1 cellular context compared by ENCODE assay signal in genomic region chr2:229714736-229715541, GRCh38.
TF ChIP-seq lines count a peak whose summit lies in the region.

No MANE protein-coding gene starts in this region.

TF ChIP-seq in HepG2, 621 proteins besides CTCF, POLR2A, EP300 and RAD21 (continued from another document and continues in another):
- TF ChIP-seq SOX5 (CRISPR knock-in tag; IDR thresholded peaks at IDR 0.05; ENCODE audit: borderline replicate concordance) (0 out of 2 replicates have a peak, but pooled peaks have one; percentile 29), ZNF136 (CRISPR knock-in tag; IDR thresholded peaks at IDR 0.05; ENCODE audit: low read depth) (no peak), REL (CRISPR knock-in tag; conservative IDR thresholded peaks at IDR 0.05) (no peak), ZNF788 (CRISPR knock-in tag; IDR thresholded peaks at IDR 0.05; ENCODE audit: borderline replicate concordance) (peak; percentile 35; the same call in 1 of the 2 replicates), JUNB (CRISPR knock-in tag; IDR thresholded peaks at IDR 0.05; ENCODE audit: borderline replicate concordance) (no peak), ZNF253 (CRISPR knock-in tag; IDR thresholded peaks at IDR 0.05; ENCODE audit: borderline replicate concordance) (no peak), THRA (CRISPR knock-in tag; IDR thresholded peaks at IDR 0.05; ENCODE audit: borderline replicate concordance) (0 out of 2 replicates have a peak, but pooled peaks have one; percentile 54), HCFC1 (IDR thresholded peaks at IDR 0.05; ENCODE audit: low read depth, low read length) (no peak), ZNF557 (CRISPR knock-in tag; IDR thresholded peaks at IDR 0.05) (no peak), TEF (CRISPR knock-in tag; IDR thresholded peaks at IDR 0.05) (peak; percentile 29; the same call in 1 of the 2 replicates), FLYWCH1 (CRISPR knock-in tag; IDR thresholded peaks at IDR 0.05) (no peak), ZXDC (CRISPR knock-in tag; IDR thresholded peaks at IDR 0.05) (0 out of 2 replicates have a peak, but pooled peaks have one; percentile 70), BHLHE40 (IDR thresholded peaks at IDR 0.05; ENCODE audit: low read length) (no peak), JUN (CRISPR knock-in tag; IDR thresholded peaks at IDR 0.05) (no peak), HHEX (CRISPR knock-in tag; IDR thresholded peaks at IDR 0.05) (no peak), NRL (CRISPR knock-in tag; IDR thresholded peaks at IDR 0.05; ENCODE audit: borderline replicate concordance) (0 out of 2 replicates have a peak, but pooled peaks have one; percentile 37), ELF3 (CRISPR knock-in tag; IDR thresholded peaks at IDR 0.05) (peak; percentile 45; the same call in 1 of the 2 replicates), DNMT1 (CRISPR knock-in tag; IDR thresholded peaks at IDR 0.05) (no peak), FOXK1 (CRISPR knock-in tag; IDR thresholded peaks at IDR 0.05; ENCODE audit: borderline replicate concordance, low read depth) (peak; percentile 32; the same call in 1 of the 2 replicates), GPN1 (CRISPR knock-in tag; IDR thresholded peaks at IDR 0.05; ENCODE audit: borderline replicate concordance) (0 out of 2 replicates have a peak, but pooled peaks have one; percentile 79), AGO1 (IDR thresholded peaks at IDR 0.05; ENCODE audit: low read depth, low read length, poor library complexity, severe bottlenecking) (no peak), ZNF44 (CRISPR knock-in tag; IDR thresholded peaks at IDR 0.05) (no peak), MIXL1 (CRISPR knock-in tag; IDR thresholded peaks at IDR 0.05) (no peak), GABPA (IDR thresholded peaks at IDR 0.05; ENCODE audit: low read depth, low read length) (no peak), GABPA (CRISPR knock-in tag; IDR thresholded peaks at IDR 0.05; ENCODE audit: low read depth) (no peak), ZNF720 (CRISPR knock-in tag; IDR thresholded peaks at IDR 0.05) (no peak), SKI (IDR thresholded peaks at IDR 0.05; ENCODE audit: partially characterized antibody) (no peak), EHMT2 (IDR thresholded peaks at IDR 0.05; ENCODE audit: borderline replicate concordance, low read depth, low read length) (peak; percentile 91), TEAD3 (CRISPR knock-in tag; optimal IDR thresholded peaks at IDR 0.05; ENCODE audit: borderline replicate concordance) (peak; percentile 19), SP4 (CRISPR knock-in tag; IDR thresholded peaks at IDR 0.05) (no peak), GATAD1 (CRISPR knock-in tag; IDR thresholded peaks at IDR 0.05) (peak; percentile 50; the same call in 1 of the 2 replicates), ZSCAN9 (CRISPR knock-in tag; IDR thresholded peaks at IDR 0.05; ENCODE audit: borderline replicate concordance) (peak; percentile 70; the same call in 1 of the 2 replicates), YY1 (IDR thresholded peaks at IDR 0.05; ENCODE audit: insufficient read depth, insufficient replicate concordance, low read depth, low read length) (no peak), HMGA1 (CRISPR knock-in tag; conservative IDR thresholded peaks at IDR 0.05) (no peak), ETV5 (CRISPR knock-in tag; IDR thresholded peaks at IDR 0.05; ENCODE audit: borderline replicate concordance) (no peak; the same call in 1 of the 2 replicates), TERF1 (CRISPR knock-in tag; IDR thresholded peaks at IDR 0.05) (no peak), SMARCE1 (IDR thresholded peaks at IDR 0.05; ENCODE audit: borderline replicate concordance) (no peak), CHD2 (IDR thresholded peaks at IDR 0.05; ENCODE audit: low read depth, low read length) (no peak), FOXO1 (CRISPR knock-in tag; IDR thresholded peaks at IDR 0.05) (peak; percentile 38; the same call in 1 of the 2 replicates), THYN1 (CRISPR knock-in tag; IDR thresholded peaks at IDR 0.05; ENCODE audit: borderline replicate concordance, low read depth) (no peak), ZNF549 (CRISPR knock-in tag; IDR thresholded peaks at IDR 0.05) (no peak), ZNF780A (CRISPR knock-in tag; IDR thresholded peaks at IDR 0.05) (0 out of 2 replicates have a peak, but pooled peaks have one; percentile 63)
- TF ChIP-seq, protein P1, sequence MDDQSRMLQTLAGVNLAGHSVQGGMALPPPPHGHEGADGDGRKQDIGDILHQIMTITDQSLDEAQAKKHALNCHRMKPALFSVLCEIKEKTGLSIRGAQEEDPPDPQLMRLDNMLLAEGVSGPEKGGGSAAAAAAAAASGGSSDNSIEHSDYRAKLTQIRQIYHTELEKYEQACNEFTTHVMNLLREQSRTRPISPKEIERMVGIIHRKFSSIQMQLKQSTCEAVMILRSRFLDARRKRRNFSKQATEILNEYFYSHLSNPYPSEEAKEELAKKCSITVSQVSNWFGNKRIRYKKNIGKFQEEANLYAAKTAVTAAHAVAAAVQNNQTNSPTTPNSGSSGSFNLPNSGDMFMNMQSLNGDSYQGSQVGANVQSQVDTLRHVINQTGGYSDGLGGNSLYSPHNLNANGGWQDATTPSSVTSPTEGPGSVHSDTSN (CRISPR knock-in tag; IDR thresholded peaks at IDR 0.05; ENCODE audit: borderline replicate concordance): no peak
- TF ChIP-seq, protein P2, sequence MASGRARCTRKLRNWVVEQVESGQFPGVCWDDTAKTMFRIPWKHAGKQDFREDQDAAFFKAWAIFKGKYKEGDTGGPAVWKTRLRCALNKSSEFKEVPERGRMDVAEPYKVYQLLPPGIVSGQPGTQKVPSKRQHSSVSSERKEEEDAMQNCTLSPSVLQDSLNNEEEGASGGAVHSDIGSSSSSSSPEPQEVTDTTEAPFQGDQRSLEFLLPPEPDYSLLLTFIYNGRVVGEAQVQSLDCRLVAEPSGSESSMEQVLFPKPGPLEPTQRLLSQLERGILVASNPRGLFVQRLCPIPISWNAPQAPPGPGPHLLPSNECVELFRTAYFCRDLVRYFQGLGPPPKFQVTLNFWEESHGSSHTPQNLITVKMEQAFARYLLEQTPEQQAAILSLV (CRISPR knock-in tag; IDR thresholded peaks at IDR 0.05; ENCODE audit: borderline replicate concordance): peak; percentile 49; the same call in 1 of the 2 replicates
- TF ChIP-seq, protein P3, sequence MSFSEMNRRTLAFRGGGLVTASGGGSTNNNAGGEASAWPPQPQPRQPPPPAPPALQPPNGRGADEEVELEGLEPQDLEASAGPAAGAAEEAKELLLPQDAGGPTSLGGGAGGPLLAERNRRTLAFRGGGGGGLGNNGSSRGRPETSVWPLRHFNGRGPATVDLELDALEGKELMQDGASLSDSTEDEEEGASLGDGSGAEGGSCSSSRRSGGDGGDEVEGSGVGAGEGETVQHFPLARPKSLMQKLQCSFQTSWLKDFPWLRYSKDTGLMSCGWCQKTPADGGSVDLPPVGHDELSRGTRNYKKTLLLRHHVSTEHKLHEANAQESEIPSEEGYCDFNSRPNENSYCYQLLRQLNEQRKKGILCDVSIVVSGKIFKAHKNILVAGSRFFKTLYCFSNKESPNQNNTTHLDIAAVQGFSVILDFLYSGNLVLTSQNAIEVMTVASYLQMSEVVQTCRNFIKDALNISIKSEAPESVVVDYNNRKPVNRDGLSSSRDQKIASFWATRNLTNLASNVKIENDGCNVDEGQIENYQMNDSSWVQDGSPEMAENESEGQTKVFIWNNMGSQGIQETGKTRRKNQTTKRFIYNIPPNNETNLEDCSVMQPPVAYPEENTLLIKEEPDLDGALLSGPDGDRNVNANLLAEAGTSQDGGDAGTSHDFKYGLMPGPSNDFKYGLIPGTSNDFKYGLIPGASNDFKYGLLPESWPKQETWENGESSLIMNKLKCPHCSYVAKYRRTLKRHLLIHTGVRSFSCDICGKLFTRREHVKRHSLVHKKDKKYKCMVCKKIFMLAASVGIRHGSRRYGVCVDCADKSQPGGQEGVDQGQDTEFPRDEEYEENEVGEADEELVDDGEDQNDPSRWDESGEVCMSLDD (CRISPR knock-in tag; IDR thresholded peaks at IDR 0.05; ENCODE audit: borderline replicate concordance): no peak
- TF ChIP-seq, protein P4, sequence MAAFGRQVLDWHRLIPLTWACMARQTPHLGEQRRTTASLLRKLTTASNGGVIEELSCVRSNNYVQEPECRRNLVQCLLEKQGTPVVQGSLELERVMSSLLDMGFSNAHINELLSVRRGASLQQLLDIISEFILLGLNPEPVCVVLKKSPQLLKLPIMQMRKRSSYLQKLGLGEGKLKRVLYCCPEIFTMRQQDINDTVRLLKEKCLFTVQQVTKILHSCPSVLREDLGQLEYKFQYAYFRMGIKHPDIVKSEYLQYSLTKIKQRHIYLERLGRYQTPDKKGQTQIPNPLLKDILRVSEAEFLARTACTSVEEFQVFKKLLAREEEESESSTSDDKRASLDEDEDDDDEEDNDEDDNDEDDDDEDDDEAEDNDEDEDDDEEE (CRISPR knock-in tag; IDR thresholded peaks at IDR 0.05): no peak
- TF ChIP-seq, protein P5, sequence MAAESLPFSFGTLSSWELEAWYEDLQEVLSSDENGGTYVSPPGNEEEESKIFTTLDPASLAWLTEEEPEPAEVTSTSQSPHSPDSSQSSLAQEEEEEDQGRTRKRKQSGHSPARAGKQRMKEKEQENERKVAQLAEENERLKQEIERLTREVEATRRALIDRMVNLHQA (CRISPR knock-in tag; IDR thresholded peaks at IDR 0.05): no peak
- TF ChIP-seq, protein P6, sequence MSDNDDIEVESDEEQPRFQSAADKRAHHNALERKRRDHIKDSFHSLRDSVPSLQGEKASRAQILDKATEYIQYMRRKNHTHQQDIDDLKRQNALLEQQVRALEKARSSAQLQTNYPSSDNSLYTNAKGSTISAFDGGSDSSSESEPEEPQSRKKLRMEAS (IDR thresholded peaks at IDR 0.05): no peak
- TF ChIP-seq, protein P7, sequence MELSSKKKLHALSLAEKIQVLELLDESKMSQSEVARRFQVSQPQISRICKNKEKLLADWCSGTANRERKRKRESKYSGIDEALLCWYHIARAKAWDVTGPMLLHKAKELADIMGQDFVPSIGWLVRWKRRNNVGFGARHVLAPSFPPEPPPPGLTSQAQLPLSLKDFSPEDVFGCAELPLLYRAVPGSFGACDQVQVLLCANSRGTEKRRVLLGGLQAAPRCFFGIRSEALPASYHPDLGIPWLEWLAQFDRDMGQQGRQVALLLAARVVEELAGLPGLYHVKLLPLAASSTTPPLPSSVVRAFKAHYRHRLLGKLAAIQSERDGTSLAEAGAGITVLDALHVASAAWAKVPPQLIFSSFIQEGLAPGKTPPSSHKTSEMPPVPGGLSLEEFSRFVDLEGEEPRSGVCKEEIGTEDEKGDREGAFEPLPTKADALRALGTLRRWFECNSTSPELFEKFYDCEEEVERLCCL (CRISPR knock-in tag; IDR thresholded peaks at IDR 0.05; ENCODE audit: borderline replicate concordance): no peak
- TF ChIP-seq, protein P8, sequence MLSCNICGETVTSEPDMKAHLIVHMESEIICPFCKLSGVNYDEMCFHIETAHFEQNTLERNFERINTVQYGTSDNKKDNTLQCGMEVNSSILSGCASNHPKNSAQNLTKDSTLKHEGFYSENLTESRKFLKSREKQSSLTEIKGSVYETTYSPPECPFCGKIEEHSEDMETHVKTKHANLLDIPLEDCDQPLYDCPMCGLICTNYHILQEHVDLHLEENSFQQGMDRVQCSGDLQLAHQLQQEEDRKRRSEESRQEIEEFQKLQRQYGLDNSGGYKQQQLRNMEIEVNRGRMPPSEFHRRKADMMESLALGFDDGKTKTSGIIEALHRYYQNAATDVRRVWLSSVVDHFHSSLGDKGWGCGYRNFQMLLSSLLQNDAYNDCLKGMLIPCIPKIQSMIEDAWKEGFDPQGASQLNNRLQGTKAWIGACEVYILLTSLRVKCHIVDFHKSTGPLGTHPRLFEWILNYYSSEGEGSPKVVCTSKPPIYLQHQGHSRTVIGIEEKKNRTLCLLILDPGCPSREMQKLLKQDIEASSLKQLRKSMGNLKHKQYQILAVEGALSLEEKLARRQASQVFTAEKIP (CRISPR knock-in tag; IDR thresholded peaks at IDR 0.05; ENCODE audit: borderline replicate concordance): no peak
- TF ChIP-seq, protein P9, sequence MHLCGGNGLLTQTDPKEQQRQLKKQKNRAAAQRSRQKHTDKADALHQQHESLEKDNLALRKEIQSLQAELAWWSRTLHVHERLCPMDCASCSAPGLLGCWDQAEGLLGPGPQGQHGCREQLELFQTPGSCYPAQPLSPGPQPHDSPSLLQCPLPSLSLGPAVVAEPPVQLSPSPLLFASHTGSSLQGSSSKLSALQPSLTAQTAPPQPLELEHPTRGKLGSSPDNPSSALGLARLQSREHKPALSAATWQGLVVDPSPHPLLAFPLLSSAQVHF (CRISPR knock-in tag; IDR thresholded peaks at IDR 0.05): peak; percentile 65; the same call in 1 of the 2 replicates
